Comparison of ENCODE assay signal across 9 cellular contexts in the genomic region with DNA sequence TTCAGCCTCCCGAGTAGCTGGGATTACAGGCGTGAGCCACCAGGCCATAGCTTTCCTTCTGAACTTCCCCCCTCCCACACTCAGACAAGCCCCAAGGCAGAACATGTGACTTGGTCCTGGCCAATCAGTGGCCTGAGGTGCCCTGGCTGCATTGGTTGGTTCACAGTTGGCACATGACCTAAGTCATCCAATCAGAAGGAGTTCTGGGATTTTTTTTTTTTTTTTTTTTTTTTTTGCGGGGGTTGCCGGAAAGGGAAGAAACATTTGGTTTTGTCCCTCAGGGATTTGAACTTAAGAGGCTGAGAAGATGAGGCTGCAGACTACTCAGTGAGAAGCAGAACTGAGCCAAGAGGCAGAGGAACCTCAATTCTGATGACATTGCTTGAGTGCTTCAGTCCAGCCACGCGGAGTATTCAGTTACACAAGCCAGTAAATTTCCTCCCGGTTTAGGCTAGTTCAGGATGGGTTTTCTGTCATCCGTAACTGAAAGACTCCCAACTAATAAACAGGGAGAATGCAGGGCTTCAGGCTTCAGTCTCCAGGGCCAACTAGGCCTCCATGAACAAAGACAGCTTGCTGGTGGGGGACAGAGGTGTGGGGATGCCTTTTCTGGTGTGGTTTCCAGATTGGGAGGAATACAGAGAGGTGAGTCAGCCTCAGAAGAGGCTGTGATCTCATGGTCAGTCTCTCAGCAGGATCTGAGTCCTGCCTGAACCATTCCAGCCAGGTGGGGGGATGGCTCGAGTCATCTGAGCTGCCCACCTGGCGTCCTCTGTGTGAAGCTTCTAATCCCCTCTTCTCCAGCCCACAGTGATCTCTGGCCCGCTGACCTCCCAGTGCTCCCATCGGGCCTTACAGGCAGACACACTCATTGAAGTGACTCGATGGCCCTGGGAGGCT. TPM values are rescaled to one million over a fixed set of nuclear protein-coding genes. Genes with fewer than 3 reads are reported as not detected.
A peak's percentile ranks its signal among the peaks of the same experiment; 100 is the strongest.
DNase-seq lines count a peak whose midpoint lies in the region; ATAC-seq, FAIRE-seq and TF ChIP-seq lines count a peak whose summit lies in the region.
"Had no signal": no experiment of that assay in that cellular context is flagged by ENCODE, and none has a peak within 500 bp of the region (broad histone marks: within the 10 kb centered on the region; RNA-seq: fewer than 3 reads in every experiment).

No MANE protein-coding gene starts in this region.

- H3K9me3 ChIP-seq in A549 = no peaks in the 10 kb centered on the region
- no peaks in the 10 kb centered on the region for H3K9me3 ChIP-seq in hepatocyte (ENCODE audit: low read depth)

- POLR2A ChIA-PET in A549 (lab: Yijun Ruan, JAX) (interaction anchor here (0.6 to 1.3 kb wide), 4 partner anchors 9 to 253 kb away, joined by 3 to 5 read pairs (median 3); a partner anchor contains a TSS), activated B cell treated with CpG ODN at 0.5 μM for 24 hours (lab: Charles Lee) (interaction anchor here (0.6 to 12.2 kb wide), 12 partner anchors 10 to 253 kb away, joined by 4 to 376 read pairs (median 20); a partner anchor contains a TSS)

- H3K27me3 ChIP-seq in hepatocyte = no peaks in the 10 kb centered on the region

- CTCF ChIA-PET in A549 (lab: Yijun Ruan, JAX) = interaction anchor here (1.9 to 78.4 kb wide), 4 partner anchors 7 to 66 kb away, joined by 8 to 4158 read pairs (median 52); no protein-coding TSS in a partner anchor
- CTCF ChIA-PET in activated B cell treated with CpG ODN at 0.5 μM for 24 hours (lab: Charles Lee) = interaction anchor here (1.0 to 7.9 kb wide), 5 partner anchors 11 to 105 kb away, joined by 4 to 429 read pairs (median 69); a partner anchor contains a TSS

- H3K9me2 ChIP-seq in hepatocyte (replicated peaks; ENCODE audit: insufficient read depth) = no peaks in the 10 kb centered on the region

- DNase-seq in A549 (ENCODE audit: low read depth in 1 of 2, low spot score in 1 of 2) (peak; percentile 58 to 75), activated B cell treated with CpG ODN at 0.5 μM for 24 hours (peak; percentile 49), naive B cell (peak; percentile 57), SW 1271 (lab: John Stamatoyannopoulos, UW) (no peak), hepatocyte (ENCODE audit: low spot score) (no peak), 8988T (no peak)

- peak overlapping the region; percentile 65 for H3K4me3 Mint-ChIP-seq in activated B cell treated with CpG ODN at 0.5 μM for 24 hours
- peak overlapping the region in 7 of 8 donors; percentile 12 to 79 (median 44) for H3K4me3 Mint-ChIP-seq in naive B cell
- H3K4me3 Mint-ChIP-seq: brain had no signal

- H3K9me3 Mint-ChIP-seq in activated B cell treated with CpG ODN at 0.5 μM for 24 hours = no peaks in the 10 kb centered on the region
- peaks cover 0 to 4% (median 2%) of the 10 kb centered on the region in 7 donors for H3K9me3 Mint-ChIP-seq in naive B cell
- H3K9me3 Mint-ChIP-seq: brain had no signal

- TF ChIP-seq CTCF in A549 (IDR thresholded peaks at IDR 0.05) (no peak), activated B cell treated with CpG ODN at 0.5 μM for 24 hours (IDR thresholded peaks at IDR 0.05) (no peak), hepatocyte (IDR thresholded peaks at IDR 0.05; ENCODE audit: poor library complexity) (no peak)

- FAIRE-seq in A549 (lab: Jason Lieb, UNC) = no peak

- H3K4me2 ChIP-seq in A549 = no peak overlapping the region
- H3K4me2 ChIP-seq in hepatocyte = no peak overlapping the region

- TF ChIP-seq POLR2A in A549 (IDR thresholded peaks at IDR 0.05; ENCODE audit: low read length) = no peak
- peak; percentile 21 for TF ChIP-seq POLR2A in GM10847 (IDR thresholded peaks at IDR 0.05; ENCODE audit: extremely low read depth, insufficient read length)

- TF ChIP-seq RAD21 in A549 (conservative IDR thresholded peaks at IDR 0.05 in 1 of 2, IDR thresholded peaks at IDR 0.05 in 1 of 2) = no peak
- no peak for TF ChIP-seq RAD21 in Ishikawa (IDR thresholded peaks at IDR 0.05; ENCODE audit: low read depth)

- peaks cover 8% of the 10 kb centered on the region for H3K79me2 ChIP-seq in hepatocyte

- peaks cover 17% of the 10 kb centered on the region for H3K36me3 Mint-ChIP-seq in activated B cell treated with CpG ODN at 0.5 μM for 24 hours (ENCODE audit: low read depth)
- H3K36me3 Mint-ChIP-seq in naive B cell = peaks cover 2% of the 10 kb centered on the region in 2 donors

- TF ChIP-seq EP300 in A549 (IDR thresholded peaks at IDR 0.05) (no peak), Ishikawa (IDR thresholded peaks at IDR 0.05; ENCODE audit: borderline replicate concordance) (no peak)

- H3K4me1 ChIP-seq in A549 (peaks cover 42% of the 10 kb centered on the region), hepatocyte (ENCODE audit: insufficient read depth) (peaks cover 4% of the 10 kb centered on the region)

- peak overlapping the region in 1 of 2 experiments; percentile 70; a peak in 2 of 6 replicates for H3K27ac ChIP-seq in A549
- H3K27ac ChIP-seq in hepatocyte = no peak overlapping the region

- H3K4me3 ChIP-seq in A549 (no peak overlapping the region), hepatocyte (no peak overlapping the region)

- WGBS in A549 (ENCODE audit: missing lambda C conversion rate) = 83% methylated on average over 13 of the region's 13 CpGs
- 90% methylated on average over 13 of the region's 13 CpGs for WGBS in hepatocyte (ENCODE audit: low lambda C conversion rate, missing lambda C conversion rate)

- ATAC-seq in A549 = no peak
- peak; percentile 67 for ATAC-seq in activated B cell treated with CpG ODN at 0.5 μM for 24 hours (ENCODE audit: low read depth)
- ATAC-seq in naive B cell (ENCODE audit: low read depth in 2 of 2) = peak; percentile 28 to 41

- H3K27me3 Mint-ChIP-seq in activated B cell treated with CpG ODN at 0.5 μM for 24 hours (no peaks in the 10 kb centered on the region), naive B cell (peaks cover 0 to 5% (median 0%) of the 10 kb centered on the region in 3 donors)

- intact Hi-C loops in activated B cell treated with CpG ODN at 0.5 μM for 24 hours (cut with micrococcal nuclease) = loop anchor here (1.0 kb wide), 3 partner anchors 10 to 69 kb away; a partner anchor contains a TSS

- peaks cover 17% of the 10 kb centered on the region for H4K20me1 ChIP-seq in hepatocyte (ENCODE audit: insufficient read depth, poor library complexity, severe bottlenecking)

- H3K36me3 ChIP-seq in hepatocyte (replicated peaks; ENCODE audit: insufficient read depth, low read depth) = no peaks in the 10 kb centered on the region

- H3K4me1 Mint-ChIP-seq in activated B cell treated with CpG ODN at 0.5 μM for 24 hours (peaks cover 76% of the 10 kb centered on the region), naive B cell (peaks cover 44 to 62% (median 48%) of the 10 kb centered on the region in 3 donors)

- H2AFZ ChIP-seq in hepatocyte = no peak overlapping the region

- H3K27ac Mint-ChIP-seq in activated B cell treated with CpG ODN at 0.5 μM for 24 hours (peak overlapping the region; percentile 97), naive B cell (peak overlapping the region; percentile 70 to 93 (median 82))
- H3K27ac Mint-ChIP-seq: brain had no signal

TF ChIP-seq in A549, 52 proteins besides CTCF, POLR2A, EP300 and RAD21:
- TF ChIP-seq, protein P1, sequence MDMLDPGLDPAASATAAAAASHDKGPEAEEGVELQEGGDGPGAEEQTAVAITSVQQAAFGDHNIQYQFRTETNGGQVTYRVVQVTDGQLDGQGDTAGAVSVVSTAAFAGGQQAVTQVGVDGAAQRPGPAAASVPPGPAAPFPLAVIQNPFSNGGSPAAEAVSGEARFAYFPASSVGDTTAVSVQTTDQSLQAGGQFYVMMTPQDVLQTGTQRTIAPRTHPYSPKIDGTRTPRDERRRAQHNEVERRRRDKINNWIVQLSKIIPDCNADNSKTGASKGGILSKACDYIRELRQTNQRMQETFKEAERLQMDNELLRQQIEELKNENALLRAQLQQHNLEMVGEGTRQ (IDR thresholded peaks at IDR 0.05) = peak; percentile 86
- TF ChIP-seq RNF2 (IDR thresholded peaks at IDR 0.05; ENCODE audit: borderline replicate concordance, low read depth) = no peak

TF ChIP-seq in Ishikawa, 13 proteins besides CTCF, POLR2A, EP300 and RAD21:
- TF ChIP-seq FOXM1 (IDR thresholded peaks at IDR 0.05; ENCODE audit: borderline replicate concordance, low read depth) = no peak
- TF ChIP-seq, protein P2, sequence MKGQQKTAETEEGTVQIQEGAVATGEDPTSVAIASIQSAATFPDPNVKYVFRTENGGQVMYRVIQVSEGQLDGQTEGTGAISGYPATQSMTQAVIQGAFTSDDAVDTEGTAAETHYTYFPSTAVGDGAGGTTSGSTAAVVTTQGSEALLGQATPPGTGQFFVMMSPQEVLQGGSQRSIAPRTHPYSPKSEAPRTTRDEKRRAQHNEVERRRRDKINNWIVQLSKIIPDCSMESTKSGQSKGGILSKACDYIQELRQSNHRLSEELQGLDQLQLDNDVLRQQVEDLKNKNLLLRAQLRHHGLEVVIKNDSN (IDR thresholded peaks at IDR 0.05) = peak; percentile 94

RNA-seq across cellular contexts. Expression of a gene that starts 9.2 kb away (rescaled TPM):
- polyA plus RNA-seq in A549 (2011; rRNA removed) (434 and 1,191 TPM in 2 replicates), A549 (2017; fragmentation: RNase III; extraction: RNeasy Plus Mini Kit Qiagen cat#74134 plus additional on column Dnase treatment) (2,232 to 2,533 TPM (median 2,360 TPM) in 3 replicates), naive B cell (ENCODE audit: low read depth in 6 of 6) (1,000 to 10,000 TPM; 1,295 to 2,538 (median 2,137) TPM), hepatocyte (597 and 705 TPM in 2 replicates)
- polyA plus RNA-seq in A549 (2012; cell fraction: cytosol; rRNA removed) = 906 and 1,052 TPM in 2 replicates
- polyA plus RNA-seq in A549 (2012; cell fraction: nucleus; rRNA removed) = 514 and 638 TPM in 2 replicates
- polyA minus RNA-seq in A549 (2011; rRNA and poly(A)+ RNA removed) = 113 and 134 TPM in 2 replicates
- total RNA-seq in activated B cell treated with CpG ODN at 0.5 μM for 24 hours (1,531 and 1,680 TPM in 2 replicates), hepatocyte (615 and 727 TPM in 2 replicates)

Comparison
In these comparisons a context has a peak if more than half of its experiments do, and no peak if none do; other contexts are left out.
1. ATAC-seq: peak in activated B cell treated with CpG ODN at 0.5 μM for 24 hours (single experiment) and naive B cell (2 of 2); none in A549 (0 of 2).
2. DNase-seq: peak in A549 (2 of 2), activated B cell treated with CpG ODN at 0.5 μM for 24 hours (single experiment) and naive B cell (single experiment); none in SW 1271 (0 of 2), hepatocyte (single experiment) and 8988T (single experiment).